9 cellular contexts compared by ENCODE assay signal in genomic region chr11:68021167-68021787, GRCh38. TPM values are rescaled to one million over a fixed set of nuclear protein-coding genes. Genes with fewer than 3 reads are reported as not detected.
DNase-seq lines count a peak whose midpoint lies in the region; ATAC-seq and TF ChIP-seq lines count a peak whose summit lies in the region.
"Had no signal": no experiment of that assay in that cellular context is flagged by ENCODE, and none has a peak within 500 bp of the region (broad histone marks: within the 10 kb centered on the region; RNA-seq: fewer than 3 reads in every experiment).

No MANE protein-coding gene starts in this region.

- no peaks in the 10 kb centered on the region for H3K27me3 ChIP-seq in upper lobe of right lung
- H3K27me3 ChIP-seq: vagina had no signal

- intact Hi-C loops in Right ventricle myocardium superior (cut with DNase I): no loop called here
- intact Hi-C loops in cardiac septum (cut with DNase I): no loop called here
- intact Hi-C loops in upper lobe of right lung (cut with DNase I): no loop called here

- no peak overlapping the region for H3K4me3 ChIP-seq in upper lobe of right lung
- H3K4me3 ChIP-seq: vagina had no signal

- H3K36me3 ChIP-seq in upper lobe of right lung: peaks cover 34% of the 10 kb centered on the region

- H3K4me1 ChIP-seq in upper lobe of right lung: peaks cover 9% of the 10 kb centered on the region

- TF ChIP-seq CTCF in VCaP (conservative IDR thresholded peaks at IDR 0.05) (peak; percentile 95), upper lobe of right lung (IDR thresholded peaks at IDR 0.05) (peak; percentile 33)

- DNase-seq in Right ventricle myocardium superior: no peak
- DNase-seq in cardiac septum (ENCODE audit: low spot score): no peak
- peak; percentile 80 for DNase-seq in iPS-NIHi11 (ENCODE audit: low spot score)
- no peak for DNase-seq in upper lobe of right lung
- DNase-seq in inferior parietal cortex (ENCODE audit: extremely low spot score): no peak
- no peak for DNase-seq in ureter (ENCODE audit: low spot score)

- peak; percentile 46 for ATAC-seq in Right ventricle myocardium superior (ENCODE audit: poor library complexity)
- peak; percentile 72 for ATAC-seq in upper lobe of right lung
- ATAC-seq in GM19452 (IDR thresholded peaks at IDR 0.05; ENCODE audit: unreplicated experiment): no peak

- peak overlapping the region; percentile 13; the same call in 1 of the 2 replicates for H3K27ac ChIP-seq in VCaP
- H3K27ac ChIP-seq in upper lobe of right lung: no peak overlapping the region
- H3K27ac ChIP-seq: vagina had no signal

- H3K9me3 ChIP-seq in upper lobe of right lung: no peaks in the 10 kb centered on the region
- H3K9me3 ChIP-seq: vagina had no signal

RNA-seq across cellular contexts. Expression of gene NDUFS8, which starts 9.2 kb away (rescaled TPM):
- total RNA-seq in Right ventricle myocardium superior (474 TPM), cardiac septum (315 TPM), upper lobe of right lung (118 TPM), ureter (172 TPM)

RNA-seq across cellular contexts. Expression of gene ALDH3B1, which starts 11.2 kb away (rescaled TPM):
- total RNA-seq in Right ventricle myocardium superior: 4.4 TPM
- total RNA-seq in cardiac septum: 5.1 TPM
- 95.9 TPM for total RNA-seq in upper lobe of right lung
- 25.4 TPM for total RNA-seq in ureter

RNA-seq across cellular contexts. Expression of gene UNC93B1, which starts 17.4 kb away (rescaled TPM):
- 7.3 TPM for total RNA-seq in Right ventricle myocardium superior
- 5.3 TPM for total RNA-seq in cardiac septum
- 79.5 TPM for total RNA-seq in upper lobe of right lung
- total RNA-seq in ureter: 98.3 TPM

RNA-seq across cellular contexts. Expression of gene TCIRG1, which starts 17.5 kb away (rescaled TPM):
- 22.3 TPM for total RNA-seq in Right ventricle myocardium superior
- 26.5 TPM for total RNA-seq in cardiac septum
- total RNA-seq in upper lobe of right lung: 216 TPM
- total RNA-seq in ureter: 134 TPM
